27 cellular contexts compared by ENCODE assay signal in genomic region chr13:66501187-66501586, GRCh38.
DNase-seq lines count a peak whose midpoint lies in the region; ATAC-seq, FAIRE-seq and TF ChIP-seq lines count a peak whose summit lies in the region.
"Had no signal": no experiment of that assay in that cellular context is flagged by ENCODE, and none has a peak within 500 bp of the region (broad histone marks: within the 10 kb centered on the region; RNA-seq: fewer than 3 reads in every experiment).

No MANE protein-coding gene starts in this region.

- H3K36me3 Mint-ChIP-seq in CD4-positive, alpha-beta T cell (ENCODE audit: low read depth): no peaks in the 10 kb centered on the region
- H3K36me3 Mint-ChIP-seq: activated naive CD4-positive, alpha-beta T cell treated with anti-CD3 and anti-CD28 coated beads, Interleukin-2, amount 50 U/mL, for 24 hours; CD14-positive monocyte had no signal

- H3K27me3 Mint-ChIP-seq in CD4-positive, alpha-beta T cell: no peaks in the 10 kb centered on the region
- H3K27me3 Mint-ChIP-seq: activated naive CD4-positive, alpha-beta T cell treated with anti-CD3 and anti-CD28 coated beads, Interleukin-2, amount 50 U/mL, for 24 hours; progenitor cell of endocrine pancreas; stimulated activated naive B cell treated with anti-CD40 and anti-IgM and Interleukin-4, amounts not matched to agents 10 μg/mL and 1 μg/mL and 100 μg/mL, for 72 hours had no signal

- FAIRE-seq in D721Med (lab: Jason Lieb, UNC): peak; percentile 25
- FAIRE-seq: endometrium, GM12878, K562 had no signal

- intact Hi-C loops in CD4-positive, alpha-beta T cell (cut with DNase I, micrococcal nuclease): no loop called here

- H3K9me3 Mint-ChIP-seq in CD4-positive, alpha-beta T cell: no peaks in the 10 kb centered on the region
- H3K9me3 Mint-ChIP-seq: activated T-helper 1 cell treated with anti-CD3 and anti-CD28 coated beads, Interleukin-12 subunit alpha, Interleukin-12 subunit beta, Interleukin-2, Interleukin-4 antibody, amounts not matched to agents 30 ng/mL and 10 ng/mL and 1 ng/mL, durations not matched to agents 14 hours and 24 hours and 36 hours; stimulated activated naive B cell treated with anti-CD40 and anti-IgM and Interleukin-4, amounts not matched to agents 10 μg/mL and 1 μg/mL and 100 μg/mL, for 72 hours had no signal

- no peak overlapping the region for H3K27ac Mint-ChIP-seq in CD4-positive, alpha-beta T cell
- H3K27ac Mint-ChIP-seq: activated naive CD4-positive, alpha-beta T cell treated with anti-CD3 and anti-CD28 coated beads, Interleukin-2, amount 50 U/mL, for 24 hours; activated T-helper 1 cell treated with anti-CD3 and anti-CD28 coated beads, Interleukin-12 subunit alpha, Interleukin-12 subunit beta, Interleukin-2, Interleukin-4 antibody, amounts not matched to agents 30 ng/mL and 10 ng/mL and 1 ng/mL, durations not matched to agents 14 hours and 24 hours and 36 hours; CD14-positive monocyte; progenitor cell of endocrine pancreas; stimulated activated naive B cell treated with anti-CD40 and anti-IgM and Interleukin-4, amounts not matched to agents 10 μg/mL and 1 μg/mL and 100 μg/mL, for 72 hours had no signal

- H3K4me1 Mint-ChIP-seq in CD4-positive, alpha-beta T cell (ENCODE audit: low read depth): no peaks in the 10 kb centered on the region
- H3K4me1 Mint-ChIP-seq: activated naive CD4-positive, alpha-beta T cell treated with anti-CD3 and anti-CD28 coated beads, Interleukin-2, amount 50 U/mL, for 24 hours; CD14-positive monocyte; neural crest cell had no signal

- no peaks in the 10 kb centered on the region for H3K27me3 ChIP-seq in CD4-positive, alpha-beta T cell (ENCODE audit: control insufficient read depth, insufficient read depth, low read length)
- H3K27me3 ChIP-seq: body of pancreas, gastroesophageal sphincter had no signal

- DNase-seq in D721Med (ENCODE audit: insufficient read length, low spot score) (no peak), RKO (ENCODE audit: low spot score) (peak; percentile 55), dedifferentiated amniotic fluid mesenchymal stem cell (ENCODE audit: extremely low spot score) (peak; percentile 72), kidney glomerular epithelial cell (lab: John Stamatoyannopoulos, UW) (peak; percentile 11), KG1 (lab: John Stamatoyannopoulos, UW) (no peak), NCI-H2227 treated with DMSO at 0.1 percent for 48 hours (lab: John Stamatoyannopoulos, UW) (no peak)
- DNase-seq in stimulated activated CD4-positive, alpha-beta T cell treated with anti-CD3 and anti-CD28 coated beads, Interleukin-4, amount 100 ng/mL, for 24 hours: no peak
- no peak for DNase-seq in CD4-positive, alpha-beta T cell
- DNase-seq: body of pancreas; GF-D8; left colon; NCI-H1048; NCI-H2029; NCI-H446 treated with DMSO at 0.1 percent for 48 hours; stimulated activated CD4-positive, alpha-beta T cell treated with anti-CD3 and anti-CD28 coated beads, Interleukin-1b, Interleukin-23, amount 100 ng/mL, for 48 hours; stimulated activated naive B cell treated with anti-CD40 and anti-IgM and Interleukin-4, amounts not matched to agents 10 μg/mL and 1 μg/mL and 100 μg/mL, for 72 hours had no signal

- no peaks in the 10 kb centered on the region for H3K9me3 ChIP-seq in CD4-positive, alpha-beta T cell (ENCODE audit: control insufficient read depth, low read length)
- H3K9me3 ChIP-seq: body of pancreas, gastroesophageal sphincter, thoracic aorta had no signal

- no peak for ATAC-seq in CD4-positive, alpha-beta T cell (ENCODE audit: poor library complexity)
- ATAC-seq: body of pancreas; gastroesophageal sphincter; GM12878; K562; left colon; stimulated activated naive B cell treated with anti-CD40 and anti-IgM and Interleukin-4, amounts not matched to agents 10 μg/mL and 1 μg/mL and 100 μg/mL, for 72 hours had no signal

- CTCF ChIA-PET in CD4-positive, alpha-beta T cell (lab: Charles Lee): no interaction called here

- no peak for TF ChIP-seq CTCF in D721Med (IDR thresholded peaks at IDR 0.05; ENCODE audit: insufficient read depth, missing control alignments)
- TF ChIP-seq CTCF in CD4-positive, alpha-beta T cell (IDR thresholded peaks at IDR 0.05): no peak

- no peak overlapping the region for H3K4me3 Mint-ChIP-seq in CD4-positive, alpha-beta T cell
- H3K4me3 Mint-ChIP-seq: activated naive CD4-positive, alpha-beta T cell treated with anti-CD3 and anti-CD28 coated beads, Interleukin-2, amount 50 U/mL, for 24 hours; activated T-helper 1 cell treated with anti-CD3 and anti-CD28 coated beads, Interleukin-12 subunit alpha, Interleukin-12 subunit beta, Interleukin-2, Interleukin-4 antibody, amounts not matched to agents 30 ng/mL and 10 ng/mL and 1 ng/mL, durations not matched to agents 14 hours and 24 hours and 36 hours; CD14-positive monocyte; neural crest cell; stimulated activated naive B cell treated with anti-CD40 and anti-IgM and Interleukin-4, amounts not matched to agents 10 μg/mL and 1 μg/mL and 100 μg/mL, for 72 hours had no signal

- POLR2A ChIA-PET in CD4-positive, alpha-beta T cell (lab: Charles Lee): no interaction called here

- H3K27ac ChIP-seq in CD4-positive, alpha-beta T cell (ENCODE audit: low read depth, low read length): no peak overlapping the region
- H3K27ac ChIP-seq: body of pancreas, coronary artery, gastroesophageal sphincter, thoracic aorta had no signal

Comparison
In these comparisons a context has a peak if more than half of its experiments do, and no peak if none do; other contexts are left out.
1. DNase-seq: peak in RKO (single experiment), dedifferentiated amniotic fluid mesenchymal stem cell (single experiment) and kidney glomerular epithelial cell (single experiment); none in D721Med (single experiment), stimulated activated CD4-positive, alpha-beta T cell treated with anti-CD3 and anti-CD28 coated beads, Interleukin-4, amount 100 ng/mL, for 24 hours (single experiment), KG1 (single experiment), NCI-H2227 treated with DMSO at 0.1 percent for 48 hours (single experiment) and CD4-positive, alpha-beta T cell (0 of 10).